8 cellular contexts compared by ENCODE assay signal in genomic region chr3:86739244-86739643, GRCh38.
"Had no signal": no experiment of that assay in that cellular context is flagged by ENCODE, and none has a peak within 500 bp of the region (broad histone marks: within the 10 kb centered on the region; RNA-seq: fewer than 3 reads in every experiment).

No MANE protein-coding gene starts in this region.

- H3K4me3 Mint-ChIP-seq: IgD-negative memory B cell had no signal

- H3K4me3 ChIP-seq: K562 had no signal

- H3K27me3 Mint-ChIP-seq: IgD-negative memory B cell had no signal

- DNase-seq: IMR-90, KBM-7, KG1 had no signal

- H3K27ac ChIP-seq: HL-60, KMS-11 had no signal

- H3K36me3 Mint-ChIP-seq: IgD-negative memory B cell had no signal

- H3K27ac Mint-ChIP-seq: IgD-negative memory B cell had no signal

- ATAC-seq: HepG2, K562 had no signal

- H3K4me1 Mint-ChIP-seq: IgD-negative memory B cell had no signal
